ENCODE assay signal across 26 cellular contexts in genomic region chr22:37084385-37084784, GRCh38. TPM values are rescaled to one million over a fixed set of nuclear protein-coding genes. Genes with fewer than 3 reads are reported as not detected.
"Had no signal": no experiment of that assay in that cellular context is flagged by ENCODE, and none has a peak within 500 bp of the region (broad histone marks: within the 10 kb centered on the region; RNA-seq: fewer than 3 reads in every experiment).

No MANE protein-coding gene starts in this region.

- H3K4me3 Mint-ChIP-seq: activated B cell treated with CpG ODN at 0.5 μM for 24 hours, IgD-negative memory B cell had no signal

- H3K9me3 ChIP-seq: ascending aorta, body of pancreas had no signal

- H3K4me1 ChIP-seq: ascending aorta, body of pancreas had no signal

- DNase-seq: activated B cell treated with CpG ODN at 0.5 μM for 24 hours; activated CD4-positive, alpha-beta T cell treated with anti-CD3 and anti-CD28 coated beads for 1 hour; activated gamma-delta T cell; activated naive CD4-positive, alpha-beta T cell treated with anti-CD3 and anti-CD28 coated beads, Interleukin-2, amount 50 U/mL, for 16 hours; amniotic stem cell; body of pancreas; central memory CD4-positive, alpha-beta T cell; cortex of kidney; KG1; NCI-H1048; NCI-H146; NCI-H1930; NCI-H2171; NCI-H2227 treated with DMSO at 0.1 percent for 48 hours; NCI-H526 treated with DMSO at 0.1 percent for 48 hours; NCI-H82; SIG-M5; T-helper 9 cell had no signal

- H3K27ac ChIP-seq: ascending aorta, body of pancreas had no signal

- H3K36me3 Mint-ChIP-seq: IgD-negative memory B cell had no signal

- H3K27me3 ChIP-seq: ascending aorta, body of pancreas had no signal

- H3K27ac Mint-ChIP-seq: activated B cell treated with CpG ODN at 0.5 μM for 24 hours, IgD-negative memory B cell had no signal

- H3K9me3 Mint-ChIP-seq: activated B cell treated with CpG ODN at 0.5 μM for 24 hours, IgD-negative memory B cell had no signal

- H3K36me3 ChIP-seq: ascending aorta had no signal

- H3K4me3 ChIP-seq: ascending aorta, body of pancreas had no signal

RNA-seq across cellular contexts. Expression of gene TMPRSS6, which starts 25.1 kb away (rescaled TPM):
- total RNA-seq: ascending aorta, bronchial epithelial cell, LHCN-M2, M059J, NCI-H460, OCI-LY7, RPMI7951 had no signal
- polyA plus RNA-seq: IgD-negative memory B cell had no signal
